Comparison of ENCODE assay signal across 8 cellular contexts in genomic region chr17:50478391-50479361, GRCh38. TPM values are rescaled to one million over a fixed set of nuclear protein-coding genes. Genes with fewer than 3 reads are reported as not detected.
DNase-seq lines count a peak whose midpoint lies in the region; ATAC-seq lines count a peak whose summit lies in the region.

TSS of gene RSAD1 (plus strand) at chr17:50478860. CDS start at chr17:50478885, 25 bp downstream.

- H3K27me3 Mint-ChIP-seq in natural killer cell treated with Interleukin-12 subunit alpha and Interleukin-12 subunit beta and Interleukin-15 and Interleukin-18, amount 100 ng/mL, for 72 hours: peaks cover 0 to 3% of the 10 kb centered on the region in 2 donors

- peaks cover 9% of the 10 kb centered on the region; the same call in 1 of the 2 replicates for H3K36me3 ChIP-seq in Karpas-422 (ENCODE audit: insufficient read depth, low read length)

- H3K4me1 Mint-ChIP-seq in natural killer cell treated with Interleukin-12 subunit alpha and Interleukin-12 subunit beta and Interleukin-15 and Interleukin-18, amount 100 ng/mL, for 72 hours (ENCODE audit: low read depth in 2 of 2): peaks cover 26 to 28% of the 10 kb centered on the region in 2 donors

- H2AFZ ChIP-seq in Karpas-422 (ENCODE audit: low read length): peak within 1 kb of the TSS; percentile 78

- H3K9ac ChIP-seq in Karpas-422 (ENCODE audit: low read length): peak within 1 kb of the TSS; percentile 83

- DNase-seq in EH (ENCODE audit: low read depth) (peak; percentile 89), Karpas-422 (peak; percentile 96), RKO (ENCODE audit: low spot score) (peak; percentile 90), fibroblast of peridontal ligament (ENCODE audit: extremely low read depth) (peak; percentile 78)
- DNase-seq in activated T-helper 1 cell treated with anti-CD3 and anti-CD28 coated beads, Interleukin-2, amount 50 U/mL, for 16 hours (ENCODE audit: low read depth in 1 of 2, low spot score in 1 of 2): peak; percentile 70 to 76
- peak; percentile 90 for DNase-seq in natural killer cell treated with Interleukin-12 subunit alpha and Interleukin-12 subunit beta and Interleukin-15 and Interleukin-18, amount 100 ng/mL, for 72 hours (ENCODE audit: low spot score)
- DNase-seq in stimulated activated naive CD8-positive, alpha-beta T cell treated with anti-CD3 and anti-CD28 coated beads, Interleukin-15, Interleukin-2, amounts not matched to agents 100 U/mL and 50 U/mL, for 24 hours: peak; percentile 88

- peak within 1 kb of the TSS; percentile 86 for H3K4me3 Mint-ChIP-seq in natural killer cell treated with Interleukin-12 subunit alpha and Interleukin-12 subunit beta and Interleukin-15 and Interleukin-18, amount 100 ng/mL, for 72 hours

- no peaks in the 10 kb centered on the region for H3K27me3 ChIP-seq in Karpas-422 (ENCODE audit: low read length)

- peak within 1 kb of the TSS; percentile 87 for H3K4me2 ChIP-seq in Karpas-422 (ENCODE audit: low read depth, low read length, poor library complexity, severe bottlenecking)

- H3K36me3 Mint-ChIP-seq in natural killer cell treated with Interleukin-12 subunit alpha and Interleukin-12 subunit beta and Interleukin-15 and Interleukin-18, amount 100 ng/mL, for 72 hours: peaks cover 6% of the 10 kb centered on the region

- peaks cover 40% of the 10 kb centered on the region for H3K4me1 ChIP-seq in Karpas-422 (ENCODE audit: low read length)

- H3K9me2 ChIP-seq in Karpas-422 (replicated peaks; ENCODE audit: insufficient read depth, low read length): no peaks in the 10 kb centered on the region

- no peaks in the 10 kb centered on the region for H4K20me1 ChIP-seq in Karpas-422 (ENCODE audit: insufficient read depth, low read depth, low read length)

- H3K4me3 ChIP-seq in Karpas-422 (ENCODE audit: low read length): peak within 1 kb of the TSS; percentile 84

- H3K9me3 ChIP-seq in Karpas-422 (ENCODE audit: low read length): no peaks in the 10 kb centered on the region

- peak; percentile 82 for ATAC-seq in GM21825 (IDR thresholded peaks at IDR 0.05; ENCODE audit: unreplicated experiment)
- peak; percentile 96 to 97 for ATAC-seq in natural killer cell treated with Interleukin-12 subunit alpha and Interleukin-12 subunit beta and Interleukin-15 and Interleukin-18, amount 100 ng/mL, for 72 hours
- peak; percentile 96 for ATAC-seq in stimulated activated naive CD8-positive, alpha-beta T cell treated with anti-CD3 and anti-CD28 coated beads, Interleukin-15, Interleukin-2, amounts not matched to agents 100 U/mL and 50 U/mL, for 24 hours

- peaks cover 20% of the 10 kb centered on the region for H3K79me2 ChIP-seq in Karpas-422 (ENCODE audit: low read length)

- H3K27ac Mint-ChIP-seq in natural killer cell treated with Interleukin-12 subunit alpha and Interleukin-12 subunit beta and Interleukin-15 and Interleukin-18, amount 100 ng/mL, for 72 hours: peak within 1 kb of the TSS; percentile 87 to 89

- peak within 1 kb of the TSS; percentile 77 for H3K27ac ChIP-seq in Karpas-422 (ENCODE audit: low read length)

- H3K9me3 Mint-ChIP-seq in natural killer cell treated with Interleukin-12 subunit alpha and Interleukin-12 subunit beta and Interleukin-15 and Interleukin-18, amount 100 ng/mL, for 72 hours: no peaks in the 10 kb centered on the region

RNA-seq across cellular contexts. Expression of gene RSAD1, which starts in this region (rescaled TPM):
- 15.4 and 41.3 TPM in 2 replicates for total RNA-seq in Karpas-422 (2014; rRNA removed; shearing (Covaris generic); ENCODE audit: low replicate concordance)
- total RNA-seq in natural killer cell treated with Interleukin-12 subunit alpha and Interleukin-12 subunit beta and Interleukin-15 and Interleukin-18, amount 100 ng/mL, for 72 hours: 10 to 100 TPM; 34.3 to 54.2 TPM

Comparison
In these comparisons a context has a peak if more than half of its experiments do, and no peak if none do; other contexts are left out.
1. Peak in every context shown above with its lines: DNase-seq, ATAC-seq, H3K4me3 ChIP-seq and H3K27ac ChIP-seq.